Comparison of ENCODE assay signal across 1 cellular context in genomic region chr1:25716320-25716719, GRCh38.
TF ChIP-seq lines count a peak whose summit lies in the region.

No MANE protein-coding gene starts in this region.

TF ChIP-seq in K562, 482 proteins besides CTCF, POLR2A, EP300 and RAD21 (continued from another document):
- no peak for TF ChIP-seq ZNF449 (CRISPR knock-in tag; IDR thresholded peaks at IDR 0.05)
- no peak for TF ChIP-seq MTA2 (IDR thresholded peaks at IDR 0.05; ENCODE audit: low read depth)
- TF ChIP-seq IRF2 (CRISPR knock-in tag; IDR thresholded peaks at IDR 0.05) = no peak
- no peak for TF ChIP-seq SOX6 (IDR thresholded peaks at IDR 0.05)
- TF ChIP-seq ATF1 (CRISPR knock-in tag; IDR thresholded peaks at IDR 0.05) = no peak
- TF ChIP-seq ATF1 (tag; IDR thresholded peaks at IDR 0.05) = 0 out of 2 replicates have a peak, but pooled peaks have one; percentile 26
- TF ChIP-seq NR0B1 (IDR thresholded peaks at IDR 0.05; ENCODE audit: partially characterized antibody) = no peak
